12 cellular contexts compared by ENCODE assay signal in the genomic region with DNA sequence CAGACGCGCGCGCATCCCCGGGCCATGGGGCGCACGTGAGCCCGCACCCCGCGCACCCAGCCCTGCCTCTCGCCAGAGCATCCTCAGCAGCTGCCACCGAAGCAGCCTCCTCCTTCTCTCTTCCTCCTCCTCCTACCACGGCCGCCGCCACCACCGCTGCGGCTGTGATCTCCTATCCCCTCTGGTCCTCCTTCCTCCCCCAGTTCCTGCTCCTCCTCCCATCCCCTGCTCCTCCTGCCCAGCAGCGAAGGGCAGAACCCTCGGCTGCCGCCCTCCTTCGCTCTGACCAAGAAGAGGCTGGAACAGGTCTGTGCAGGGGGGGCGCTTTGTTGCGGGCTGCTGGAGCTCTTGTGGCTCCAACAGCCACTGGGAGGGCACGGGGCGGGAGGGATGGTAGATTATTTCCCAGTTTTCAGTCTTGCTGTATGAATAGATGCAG.
DNase-seq lines count a peak whose midpoint lies in the region; ATAC-seq, FAIRE-seq and TF ChIP-seq lines count a peak whose summit lies in the region.
"Had no signal": no experiment of that assay in that cellular context is flagged by ENCODE, and none has a peak within 500 bp of the region (broad histone marks: within the 10 kb centered on the region; RNA-seq: fewer than 3 reads in every experiment).

No MANE protein-coding gene starts in this region.

- no TSS peak for BruUV-seq in PC-9 (replicated peaks; lab: Mats Ljungman, UMichigan)

- no peak overlapping the region for H4K5ac ChIP-seq in H1 (ENCODE audit: insufficient read length, low read depth, low read length)

- H2BK120ac ChIP-seq in H1 (replicated peaks; ENCODE audit: low read depth, low read length) (no peak overlapping the region), neuronal stem cell (ENCODE audit: low read depth, low read length) (peak overlapping the region; percentile 18)

- TF ChIP-seq EP300 in H1 (IDR thresholded peaks at IDR 0.05; ENCODE audit: borderline replicate concordance in 1 of 2, low read depth in 2 of 2, low read length in 2 of 2) = no peak

- H2BK20ac ChIP-seq in H1 (ENCODE audit: low read length) = no peak overlapping the region

- H3K27me3 ChIP-seq in H1 (replicated peaks in 1 of 4; ENCODE audit: control insufficient read depth in 3 of 4, extremely low read depth in 1 of 4, insufficient read depth in 3 of 4, low read length in 3 of 4) (peaks cover 0 to 4% (median 0%) of the 10 kb centered on the region in 4 experiments; a peak in 1 of 7 replicates), neuronal stem cell (ENCODE audit: control insufficient read depth in 3 of 3, insufficient read depth in 3 of 3, low read depth in 1 of 3, low read length in 3 of 3) (peaks cover 0 to 29% (median 0%) of the 10 kb centered on the region in 3 experiments), PC-9 (ENCODE audit: insufficient read depth, low read depth) (peaks cover 29% of the 10 kb centered on the region)

- no peak for TF ChIP-seq RAD21 in H1 (IDR thresholded peaks at IDR 0.05 in 1 of 2, conservative IDR thresholded peaks at IDR 0.05 in 1 of 2; ENCODE audit: low read depth in 2 of 2, low read length in 2 of 2)

- TF ChIP-seq CTCF in H1 (IDR thresholded peaks at IDR 0.05; ENCODE audit: control extremely low read depth in 1 of 3, insufficient read depth in 1 of 3, low read depth in 1 of 3, low read length in 3 of 3) (no peak), PC-9 (conservative IDR thresholded peaks at IDR 0.05) (no peak)

- H4K8ac ChIP-seq in H1 (ENCODE audit: extremely low read depth, insufficient read depth, low read length) (no peak overlapping the region; the same call in 1 of the 2 replicates), neuronal stem cell (ENCODE audit: low read depth, low read length) (no peak overlapping the region)

- H3K9me3 ChIP-seq in H1 (ENCODE audit: insufficient read depth in 2 of 2, low read depth in 1 of 2, low read length in 1 of 2) (no peaks in the 10 kb centered on the region), neuronal stem cell (replicated peaks in 1 of 2; ENCODE audit: control insufficient read depth in 2 of 2, insufficient read depth in 1 of 2, low read depth in 1 of 2, low read length in 2 of 2) (no peaks in the 10 kb centered on the region), PC-9 (ENCODE audit: insufficient read depth, low read depth) (no peaks in the 10 kb centered on the region)
- H3K9me3 ChIP-seq: BLaER1 had no signal

- H3K18ac ChIP-seq in H1 (ENCODE audit: extremely low read depth, low read length) = peak overlapping the region; percentile 7
- H3K18ac ChIP-seq in neuronal stem cell (ENCODE audit: low read length) = peak overlapping the region; percentile 84

- no peak overlapping the region for H2BK5ac ChIP-seq in H1 (ENCODE audit: low read depth, low read length)
- peak overlapping the region; percentile 91 for H2BK5ac ChIP-seq in neuronal stem cell (ENCODE audit: low read length)

- no peaks in the 10 kb centered on the region for H3K36me3 ChIP-seq in H1 (ENCODE audit: control insufficient read depth in 2 of 4, insufficient read depth in 4 of 4, low read length in 3 of 4)
- H3K36me3 ChIP-seq in neuronal stem cell (replicated peaks in 1 of 2; ENCODE audit: control insufficient read depth in 2 of 2, insufficient read depth in 2 of 2, low read length in 2 of 2) = no peaks in the 10 kb centered on the region
- no peaks in the 10 kb centered on the region for H3K36me3 ChIP-seq in PC-9 (ENCODE audit: low read depth)
- H3K36me3 ChIP-seq: BLaER1 had no signal

- H3K9ac ChIP-seq in H1 (replicated peaks in 1 of 4; ENCODE audit: extremely low read depth in 1 of 4, low read depth in 3 of 4, low read length in 3 of 4) = peak overlapping the region in 2 of 4 experiments; percentile 10 to 56; a peak in 3 of 7 replicates
- peak overlapping the region; percentile 88 for H3K9ac ChIP-seq in neuronal stem cell (ENCODE audit: low read depth, low read length, poor library complexity)
- H3K9ac ChIP-seq: BLaER1 had no signal

- H3K56ac ChIP-seq in H1 (replicated peaks; ENCODE audit: insufficient read length, low read depth, low read length) = no peak overlapping the region

- H4K91ac ChIP-seq in H1 (replicated peaks; ENCODE audit: insufficient read length, low read length) = no peak overlapping the region
- H4K91ac ChIP-seq in neuronal stem cell (ENCODE audit: low read depth, low read length, poor library complexity) = no peak overlapping the region

- FAIRE-seq in H1 (lab: Jason Lieb, UNC) = no peak
- FAIRE-seq: GM12878 had no signal

- peak overlapping the region; percentile 53 to 75 (median 64) for H3K4me3 ChIP-seq in H1 (ENCODE audit: extremely low read depth in 1 of 4, insufficient read depth in 2 of 4, low read depth in 3 of 4, low read length in 4 of 4)
- H3K4me3 ChIP-seq in neuronal stem cell (ENCODE audit: low read length in 2 of 2) = peak overlapping the region in 1 of 2 donors; percentile 86
- no peak overlapping the region for H3K4me3 ChIP-seq in PC-9
- H3K4me3 ChIP-seq: BLaER1, GM12878 had no signal

- CTCF ChIA-PET in H1 (lab: Charles Lee; ENCODE audit: partially characterized antibody) (interaction anchor here (0.7 to 1.3 kb wide), 5 partner anchors 21 to 97 kb away, joined by 3 to 4 read pairs (median 4); no protein-coding TSS in a partner anchor), PC-9 (lab: Charles Lee) (no interaction called here)

- H2BK12ac ChIP-seq in H1 (ENCODE audit: low read depth, low read length) = no peak overlapping the region
- no peak overlapping the region for H2BK12ac ChIP-seq in neuronal stem cell (ENCODE audit: low read length)

- no peak for ATAC-seq in GM21723 (IDR thresholded peaks at IDR 0.05; ENCODE audit: unreplicated experiment)
- ATAC-seq: GM12878, Right ventricle myocardium inferior had no signal

- H3F3A ChIP-seq in PC-9 (ENCODE audit: insufficient read depth, low read depth) = no peaks in the 10 kb centered on the region

- H3K14ac ChIP-seq in H1 (ENCODE audit: insufficient read length) = no peak overlapping the region
- H3K14ac ChIP-seq in neuronal stem cell (ENCODE audit: low read length) = no peak overlapping the region

- POLR2A ChIA-PET in H1 (lab: Charles Lee; ENCODE audit: partially characterized antibody) = interaction anchor here (0.7 to 2.0 kb wide), 3 partner anchors 11 to 21 kb away, joined by 3 to 7 read pairs (median 4); no protein-coding TSS in a partner anchor
- POLR2A ChIA-PET in PC-9 (lab: Charles Lee; ENCODE audit: unreplicated experiment) = no interaction called here

- H2BK15ac ChIP-seq in H1 (ENCODE audit: low read length) = 0 out of 2 replicates have a peak overlapping the region, but pooled peaks have one; percentile 72
- H2BK15ac ChIP-seq in neuronal stem cell (ENCODE audit: low read length) = peak overlapping the region; percentile 67

- peak overlapping the region; percentile 93 to 99 for H3K4me2 ChIP-seq in H1 (ENCODE audit: insufficient read depth in 1 of 2, low read depth in 2 of 2, low read length in 2 of 2)
- peak overlapping the region; percentile 71 for H3K4me2 ChIP-seq in neuronal stem cell (ENCODE audit: insufficient read depth, low read length, poor library complexity, severe bottlenecking)
- H3K4me2 ChIP-seq in PC-9 = no peak overlapping the region
- H3K4me2 ChIP-seq: BLaER1 had no signal

- H3K27ac ChIP-seq in H1 (ENCODE audit: low read depth, low read length) (no peak overlapping the region), neuronal stem cell (replicated peaks; ENCODE audit: low read length) (peak overlapping the region; percentile 46), PC-9 (no peak overlapping the region)
- H3K27ac ChIP-seq: BLaER1 had no signal

- H4K20me1 ChIP-seq in H1 (replicated peaks in 1 of 2; ENCODE audit: control insufficient read depth in 1 of 2, insufficient read depth in 2 of 2, low read length in 2 of 2) (no peaks in the 10 kb centered on the region), PC-9 (ENCODE audit: insufficient read depth) (no peaks in the 10 kb centered on the region)
- H4K20me1 ChIP-seq: BLaER1 had no signal

- peaks cover 5% of the 10 kb centered on the region; the same call in 1 of the 2 replicates for H3K23me2 ChIP-seq in H1 (ENCODE audit: low read depth, low read length)

- no peak overlapping the region for H3K4ac ChIP-seq in H1 (replicated peaks; ENCODE audit: insufficient read length, low read depth, low read length)
- no peak overlapping the region for H3K4ac ChIP-seq in neuronal stem cell (ENCODE audit: low read length)

- H3K23ac ChIP-seq in H1 (ENCODE audit: insufficient read length) (no peak overlapping the region), neuronal stem cell (ENCODE audit: low read depth, low read length, poor library complexity) (no peak overlapping the region)

- no peaks in the 10 kb centered on the region for H3K9me2 ChIP-seq in PC-9 (ENCODE audit: insufficient read depth)

- intact Hi-C loops in PC-9 (cut with micrococcal nuclease; ENCODE audit: unreplicated experiment) = no loop called here

- DNase-seq in Ammon's horn (ENCODE audit: low spot score) (peak; percentile 4), NCI-H2171 treated with DMSO at 0.1 percent for 48 hours (lab: John Stamatoyannopoulos, UW) (peak; percentile 53), H1 (ENCODE audit: low read depth in 1 of 2, low spot score in 2 of 2) (peak in 1 of 2 experiments; percentile 48), neuronal stem cell (ENCODE audit: low spot score) (peak; percentile 11), OCI-M1 (lab: John Stamatoyannopoulos, UW) (no peak), NCI-H2029 (lab: John Stamatoyannopoulos, UW) (no peak), PC-9 (no peak)
- DNase-seq: activated naive CD4-positive, alpha-beta T cell treated with anti-CD3 and anti-CD28 coated beads, Interleukin-2, amount 50 U/mL, for 16 hours had no signal

- H3K4me1 ChIP-seq in H1 (replicated peaks in 1 of 4; ENCODE audit: control insufficient read depth in 3 of 4, insufficient read depth in 4 of 4, low read length in 3 of 4) (peaks cover 0 to 6% (median 0%) of the 10 kb centered on the region in 4 experiments; a peak in 1 of 7 replicates), neuronal stem cell (ENCODE audit: control insufficient read depth in 2 of 2, insufficient read depth in 1 of 2, low read depth in 1 of 2, low read length in 2 of 2) (peaks cover 0 to 4% of the 10 kb centered on the region in 2 donors), PC-9 (replicated peaks; ENCODE audit: insufficient read depth) (no peaks in the 10 kb centered on the region)
- H3K4me1 ChIP-seq: BLaER1 had no signal

- no peaks in the 10 kb centered on the region for H3K79me1 ChIP-seq in H1 (ENCODE audit: low read depth, low read length)
- H3K79me1 ChIP-seq in neuronal stem cell (ENCODE audit: low read depth, low read length) = peaks cover 4% of the 10 kb centered on the region

- no peaks in the 10 kb centered on the region for H3K79me2 ChIP-seq in H1 (ENCODE audit: control insufficient read depth in 1 of 2, insufficient read depth in 2 of 2, low read length in 2 of 2)
- H3K79me2 ChIP-seq in PC-9 (ENCODE audit: low read depth) = no peaks in the 10 kb centered on the region

- no peak for TF ChIP-seq POLR2A in H1 (IDR thresholded peaks at IDR 0.05; ENCODE audit: control extremely low read depth in 1 of 2, low read depth in 2 of 2, low read length in 2 of 2)

- no peak overlapping the region; the same call in 1 of the 2 replicates for H2AFZ ChIP-seq in H1 (ENCODE audit: low read length)
- peak overlapping the region; percentile 29 for H2AFZ ChIP-seq in neuronal stem cell (ENCODE audit: low read length)
- H2AFZ ChIP-seq in PC-9 = no peak overlapping the region

- H2AK5ac ChIP-seq in H1 (ENCODE audit: low read depth, low read length) (no peak overlapping the region), neuronal stem cell (ENCODE audit: low read depth, low read length) (no peak overlapping the region)

- WGBS in H1 (ENCODE audit: extremely low coverage in 1 of 2, insufficient coverage in 1 of 2, insufficient read length in 1 of 2, insufficient replicate concordance in 2 of 2, low coverage in 1 of 2, low lambda C conversion rate in 2 of 2, missing lambda C conversion rate in 1 of 2), 2 experiments = no CpG with 5 or more reads among the region's 25 CpGs
- WGBS in neuronal stem cell (ENCODE audit: extremely low coverage in 2 of 2, insufficient read length in 2 of 2, insufficient replicate concordance in 1 of 2), 2 donors = no CpG with 5 or more reads among the region's 25 CpGs

Comparison
In these comparisons a context has a peak if more than half of its experiments do, and no peak if none do; other contexts are left out.
1. DNase-seq: peak in Ammon's horn (single experiment), NCI-H2171 treated with DMSO at 0.1 percent for 48 hours (single experiment) and neuronal stem cell (single experiment); none in OCI-M1 (single experiment), NCI-H2029 (single experiment) and PC-9 (0 of 2).